13 cellular contexts compared by ENCODE assay signal in genomic region chrX:136185409-136186022, GRCh38. TPM values are rescaled to one million over a fixed set of nuclear protein-coding genes. Genes with fewer than 3 reads are reported as not detected.
DNase-seq lines count a peak whose midpoint lies in the region; ATAC-seq and TF ChIP-seq lines count a peak whose summit lies in the region.
"Had no signal": no experiment of that assay in that cellular context is flagged by ENCODE, and none has a peak within 500 bp of the region (broad histone marks: within the 10 kb centered on the region; RNA-seq: fewer than 3 reads in every experiment).

No MANE protein-coding gene starts in this region.

- no peaks in the 10 kb centered on the region for H4K20me1 ChIP-seq in PC-9 (ENCODE audit: insufficient read depth)

- peaks cover 7% of the 10 kb centered on the region; the same call in 1 of the 2 replicates for H3F3A ChIP-seq in PC-9 (ENCODE audit: insufficient read depth, low read depth)

- H3K36me3 Mint-ChIP-seq in nephron progenitor cell (ENCODE audit: low read depth), result no peaks in the 10 kb centered on the region
- H3K36me3 Mint-ChIP-seq in CD4-positive, alpha-beta T cell (ENCODE audit: low read depth), result no peaks in the 10 kb centered on the region
- H3K36me3 Mint-ChIP-seq: CD4-positive, CD25-positive, alpha-beta regulatory T cell had no signal

- DNase-seq in AG20443 (ENCODE audit: low spot score), result peak; percentile 36
- peak; percentile 25 to 78 for DNase-seq in PC-9
- peak; percentile 69 for DNase-seq in fibroblast of peridontal ligament (ENCODE audit: extremely low read depth)
- no peak for DNase-seq in nephron progenitor cell
- DNase-seq in lower leg skin (ENCODE audit: low spot score in 2 of 2), result no peak
- no peak for DNase-seq in CD4-positive, alpha-beta T cell
- DNase-seq in activated CD4-positive, alpha-beta T cell treated with anti-CD3 and anti-CD28 coated beads for 1 hour, result no peak
- DNase-seq: activated CD4-positive, alpha-beta T cell treated with anti-CD3 and anti-CD28 coated beads, Interleukin-2, amount 10 ng/mL, durations not matched to agents 24 days and 14 days; anterior cingulate cortex; CD4-positive, CD25-positive, alpha-beta regulatory T cell; foreskin keratinocyte; NCI-H2081 had no signal

- H3K9me3 Mint-ChIP-seq in nephron progenitor cell, result peaks cover 16% of the 10 kb centered on the region
- H3K9me3 Mint-ChIP-seq in CD4-positive, alpha-beta T cell, result no peaks in the 10 kb centered on the region
- H3K9me3 Mint-ChIP-seq: activated CD4-positive, alpha-beta T cell treated with anti-CD3 and anti-CD28 coated beads, Interleukin-2, amount 10 ng/mL, durations not matched to agents 24 days and 14 days had no signal

- H3K27ac Mint-ChIP-seq in nephron progenitor cell, result peak overlapping the region; percentile 57
- no peak overlapping the region for H3K27ac Mint-ChIP-seq in CD4-positive, alpha-beta T cell
- H3K27ac Mint-ChIP-seq: activated CD4-positive, alpha-beta T cell treated with anti-CD3 and anti-CD28 coated beads, Interleukin-2, amount 10 ng/mL, durations not matched to agents 24 days and 14 days; CD4-positive, CD25-positive, alpha-beta regulatory T cell had no signal

- POLR2A ChIA-PET in PC-9 (lab: Charles Lee; ENCODE audit: unreplicated experiment), result interaction anchor here (0.7 to 1.0 kb wide), 3 partner anchors 19 to 35 kb away, joined by 3 to 5 read pairs (median 3); no protein-coding TSS in a partner anchor
- POLR2A ChIA-PET in CD4-positive, alpha-beta T cell (lab: Charles Lee), result no interaction called here

- H3K4me3 Mint-ChIP-seq in nephron progenitor cell, result no peak overlapping the region
- no peak overlapping the region for H3K4me3 Mint-ChIP-seq in CD4-positive, alpha-beta T cell
- H3K4me3 Mint-ChIP-seq: activated CD4-positive, alpha-beta T cell treated with anti-CD3 and anti-CD28 coated beads, Interleukin-2, amount 10 ng/mL, durations not matched to agents 24 days and 14 days; CD4-positive, CD25-positive, alpha-beta regulatory T cell had no signal

- intact Hi-C loops in PC-9 (cut with micrococcal nuclease; ENCODE audit: unreplicated experiment), result no loop called here
- intact Hi-C loops in lower leg skin (cut with DNase I; ENCODE audit: low total_unique reads), result no loop called here
- intact Hi-C loops in CD4-positive, alpha-beta T cell (cut with DNase I, micrococcal nuclease), result no loop called here

- peaks cover 26% of the 10 kb centered on the region for H3K4me1 Mint-ChIP-seq in nephron progenitor cell
- no peaks in the 10 kb centered on the region for H3K4me1 Mint-ChIP-seq in CD4-positive, alpha-beta T cell (ENCODE audit: low read depth)

- BruUV-seq in PC-9 (replicated peaks; lab: Mats Ljungman, UMichigan), result no TSS peak

- H3K27me3 ChIP-seq in PC-9 (ENCODE audit: insufficient read depth, low read depth), result no peaks in the 10 kb centered on the region
- no peaks in the 10 kb centered on the region for H3K27me3 ChIP-seq in CD4-positive, alpha-beta T cell (ENCODE audit: control insufficient read depth, insufficient read depth, low read length)
- H3K27me3 ChIP-seq: foreskin keratinocyte had no signal

- no peaks in the 10 kb centered on the region for H3K79me2 ChIP-seq in PC-9 (ENCODE audit: low read depth)

- TF ChIP-seq CTCF in PC-9 (conservative IDR thresholded peaks at IDR 0.05), result no peak
- TF ChIP-seq CTCF in nephron progenitor cell (IDR thresholded peaks at IDR 0.05), result no peak
- no peak for TF ChIP-seq CTCF in lower leg skin (IDR thresholded peaks at IDR 0.05)
- TF ChIP-seq CTCF in CD4-positive, alpha-beta T cell (IDR thresholded peaks at IDR 0.05), result no peak

- no peak for ATAC-seq in GM18511 (IDR thresholded peaks at IDR 0.05; ENCODE audit: unreplicated experiment)
- no peak for ATAC-seq in CD4-positive, alpha-beta T cell (ENCODE audit: poor library complexity)
- ATAC-seq: foreskin keratinocyte had no signal

- H3K27me3 Mint-ChIP-seq in nephron progenitor cell (ENCODE audit: low read depth, poor library complexity), result no peaks in the 10 kb centered on the region
- no peaks in the 10 kb centered on the region for H3K27me3 Mint-ChIP-seq in CD4-positive, alpha-beta T cell
- H3K27me3 Mint-ChIP-seq: activated CD4-positive, alpha-beta T cell treated with anti-CD3 and anti-CD28 coated beads, Interleukin-2, amount 10 ng/mL, durations not matched to agents 24 days and 14 days; CD4-positive, CD25-positive, alpha-beta regulatory T cell had no signal

- 26 to 33% methylated on average over 8 of the region's 8 CpGs for WGBS in lower leg skin, 2 donors

- H3K4me3 ChIP-seq in PC-9 (peak overlapping the region; percentile 19; the same call in 1 of the 2 replicates), lower leg skin (ENCODE audit: low read depth, poor library complexity, severe bottlenecking) (no peak overlapping the region)

- no peak for TF ChIP-seq POLR2A in lower leg skin (IDR thresholded peaks at IDR 0.05)

- H3K27ac ChIP-seq in PC-9, result peak overlapping the region; percentile 4; the same call in 1 of the 2 replicates
- no peak overlapping the region for H3K27ac ChIP-seq in CD4-positive, alpha-beta T cell (ENCODE audit: low read depth, low read length)
- H3K27ac ChIP-seq: foreskin keratinocyte had no signal

- no peaks in the 10 kb centered on the region for H3K36me3 ChIP-seq in PC-9 (ENCODE audit: low read depth)

- peak overlapping the region; percentile 15; the same call in 1 of the 2 replicates for H2AFZ ChIP-seq in PC-9

- no peaks in the 10 kb centered on the region for H3K9me2 ChIP-seq in PC-9 (ENCODE audit: insufficient read depth)

- CTCF ChIA-PET in PC-9 (lab: Charles Lee), result interaction anchor here (0.6 kb wide), 1 partner anchor 199 kb away, joined by 11 read pairs; no protein-coding TSS in a partner anchor
- CTCF ChIA-PET in CD4-positive, alpha-beta T cell (lab: Charles Lee), result interaction anchor here (0.6 kb wide), 1 partner anchor 228 kb away, joined by 3 read pairs; no protein-coding TSS in a partner anchor

- H3K9me3 ChIP-seq in PC-9 (ENCODE audit: insufficient read depth, low read depth), result no peaks in the 10 kb centered on the region
- H3K9me3 ChIP-seq in CD4-positive, alpha-beta T cell (ENCODE audit: control insufficient read depth, low read length), result no peaks in the 10 kb centered on the region

- peaks cover 20% of the 10 kb centered on the region for H3K4me1 ChIP-seq in PC-9 (replicated peaks; ENCODE audit: insufficient read depth)
- H3K4me1 ChIP-seq: foreskin keratinocyte had no signal

- peak overlapping the region; percentile 57 for H3K4me2 ChIP-seq in PC-9

RNA-seq across cellular contexts. Expression of gene FHL1, which starts 38.2 kb away (rescaled TPM):
- 0.65 and 1.7 TPM in 2 replicates for total RNA-seq in PC-9 (2021)
- 100 to 1,000 TPM in 2 of 4 donors, 10 to 100 TPM in 2; 85.9 to 140 (median 107) TPM for total RNA-seq in lower leg skin
- total RNA-seq in CD4-positive, alpha-beta T cell, result 10 to 100 TPM; 27.2 to 28.4 TPM

Comparison
In these comparisons a context has a peak if more than half of its experiments do, and no peak if none do; other contexts are left out.
1. DNase-seq: peak in AG20443 (single experiment), PC-9 (2 of 2) and fibroblast of peridontal ligament (single experiment); none in nephron progenitor cell (single experiment), lower leg skin (0 of 2), CD4-positive, alpha-beta T cell (0 of 10) and activated CD4-positive, alpha-beta T cell treated with anti-CD3 and anti-CD28 coated beads for 1 hour (single experiment).
2. RNA of gene FHL1, which starts 38.2 kb away (total RNA-seq): 85.9 to 140 TPM in lower leg skin and 27.2 to 28.4 TPM in CD4-positive, alpha-beta T cell; 0.65 to 1.7 TPM in PC-9; every median in the first group is over 10 times any median in the second.